Comparison of ENCODE assay signal across 33 cellular contexts in genomic region chr2:96248624-96249023, GRCh38.
"Had no signal": no experiment of that assay in that cellular context is flagged by ENCODE, and none has a peak within 500 bp of the region (broad histone marks: within the 10 kb centered on the region; RNA-seq: fewer than 3 reads in every experiment).

No MANE protein-coding gene starts in this region.

- H3K27me3 ChIP-seq: ascending aorta, cardiac muscle cell, gastroesophageal sphincter, right atrium auricular region, spleen, vagina had no signal

- H3K4me3 Mint-ChIP-seq: activated CD4-positive, alpha-beta memory T cell treated with anti-CD3 and anti-CD28 coated beads for 36 hours; activated CD4-positive, alpha-beta T cell treated with anti-CD3 and anti-CD28 coated beads, Interleukin-2, amount 10 ng/mL, durations not matched to agents 24 days and 14 days; activated naive CD4-positive, alpha-beta T cell treated with anti-CD3 and anti-CD28 coated beads for 36 hours; activated naive CD8-positive, alpha-beta T cell treated with anti-CD3 and anti-CD28 coated beads for 36 hours; activated T-helper 1 cell treated with anti-CD3 and anti-CD28 coated beads, Interleukin-12 subunit alpha, Interleukin-12 subunit beta, Interleukin-2, Interleukin-4 antibody, amounts not matched to agents 30 ng/mL and 10 ng/mL and 1 ng/mL, durations not matched to agents 14 hours and 24 hours and 36 hours; brain; effector memory CD8-positive, alpha-beta T cell; immature natural killer cell; mesothelial cell of epicardium; neural crest cell; stimulated activated naive CD8-positive, alpha-beta T cell treated with anti-CD3 and anti-CD28 coated beads, Interleukin-15, Interleukin-2, amounts not matched to agents 100 ng/mL and 50 ng/mL, for 24 hours; type B pancreatic cell had no signal

- DNase-seq: activated CD4-positive, alpha-beta memory T cell treated with anti-CD3 and anti-CD28 coated beads for 36 hours; activated CD4-positive, alpha-beta T cell treated with anti-CD3 and anti-CD28 coated beads, Interleukin-2, amount 10 ng/mL, durations not matched to agents 24 days and 14 days; activated CD4-positive, CD25-positive, alpha-beta regulatory T cell treated with anti-CD3 and anti-CD28 coated beads, Interleukin-2, amount 50 U/mL, for 72 hours; activated CD8-positive, alpha-beta memory T cell treated with anti-CD3 and anti-CD28 coated beads, Interleukin-2, amount 50 U/mL, for 4 hours; activated effector memory CD4-positive, alpha-beta T cell treated with anti-CD3 and anti-CD28 coated beads, Interleukin-2, amount 50 U/mL, for 16 hours; activated naive CD4-positive, alpha-beta T cell treated with anti-CD3 and anti-CD28 coated beads for 36 hours; activated naive CD8-positive, alpha-beta T cell treated with anti-CD3 and anti-CD28 coated beads for 36 hours; activated T-cell treated with anti-CD3 and anti-CD28 coated beads, Interleukin-2, amount 50 U/mL, for 1 hour; cerebellar nuclear complex; effector memory CD8-positive, alpha-beta T cell; erythroblast; head of caudate nucleus; hippocampal formation; immature natural killer cell; naive B cell; occipital lobe; spleen; substantia nigra; T-helper 9 cell; WERI-Rb-1 had no signal

- ATAC-seq: effector memory CD8-positive, alpha-beta T cell; gastroesophageal sphincter had no signal

- H3K27ac ChIP-seq: WERI-Rb-1 had no signal

- H3K27ac Mint-ChIP-seq: activated CD4-positive, alpha-beta memory T cell treated with anti-CD3 and anti-CD28 coated beads for 36 hours; activated naive CD4-positive, alpha-beta T cell treated with anti-CD3 and anti-CD28 coated beads for 36 hours; stimulated activated naive CD8-positive, alpha-beta T cell treated with anti-CD3 and anti-CD28 coated beads, Interleukin-15, Interleukin-2, amounts not matched to agents 100 ng/mL and 50 ng/mL, for 24 hours; type B pancreatic cell had no signal

- H3K4me3 ChIP-seq: ascending aorta, cardiac muscle cell, coronary artery, gastroesophageal sphincter, right atrium auricular region, spleen, vagina had no signal

- H3K9me3 Mint-ChIP-seq: activated CD4-positive, alpha-beta memory T cell treated with anti-CD3 and anti-CD28 coated beads for 36 hours; activated naive CD4-positive, alpha-beta T cell treated with anti-CD3 and anti-CD28 coated beads for 36 hours; activated naive CD8-positive, alpha-beta T cell treated with anti-CD3 and anti-CD28 coated beads for 36 hours; effector memory CD8-positive, alpha-beta T cell; immature natural killer cell; mesothelial cell of epicardium; neural crest cell; stimulated activated naive CD8-positive, alpha-beta T cell treated with anti-CD3 and anti-CD28 coated beads, Interleukin-15, Interleukin-2, amounts not matched to agents 100 ng/mL and 50 ng/mL, for 24 hours; type B pancreatic cell had no signal

- H3K27me3 Mint-ChIP-seq: activated CD4-positive, alpha-beta memory T cell treated with anti-CD3 and anti-CD28 coated beads for 36 hours; activated CD4-positive, alpha-beta T cell treated with anti-CD3 and anti-CD28 coated beads, Interleukin-2, amount 10 ng/mL, durations not matched to agents 24 days and 14 days; activated naive CD8-positive, alpha-beta T cell treated with anti-CD3 and anti-CD28 coated beads for 36 hours; brain; effector memory CD8-positive, alpha-beta T cell; naive B cell; stimulated activated naive CD8-positive, alpha-beta T cell treated with anti-CD3 and anti-CD28 coated beads, Interleukin-15, Interleukin-2, amounts not matched to agents 100 ng/mL and 50 ng/mL, for 24 hours; type B pancreatic cell had no signal

- FAIRE-seq: kidney had no signal

- H3K9me3 ChIP-seq: ascending aorta, gastroesophageal sphincter, right atrium auricular region, spleen, vagina had no signal
